21 cellular contexts compared by ENCODE assay signal in the genomic region with DNA sequence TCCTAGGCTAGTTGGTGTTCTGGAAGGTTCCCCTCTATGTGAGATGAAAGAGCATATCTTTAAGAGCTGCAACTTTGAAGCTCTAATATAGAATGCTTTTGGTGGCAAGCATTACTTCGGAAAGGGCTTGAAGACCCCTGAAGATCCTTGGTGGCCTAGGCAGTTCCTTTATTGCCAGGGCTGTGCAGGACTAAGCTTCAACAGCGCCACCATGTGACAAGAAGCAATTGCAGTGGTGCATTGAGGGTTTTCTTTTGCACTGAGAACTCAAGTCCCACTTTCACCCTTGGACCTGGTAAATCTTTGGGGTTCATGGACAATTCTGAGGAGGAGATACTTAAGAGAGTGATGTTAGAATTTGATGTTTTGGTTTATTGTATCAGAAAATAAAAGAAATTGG.
A peak's percentile ranks its signal among the peaks of the same experiment; 100 is the strongest.
DNase-seq lines count a peak whose midpoint lies in the region; ATAC-seq, FAIRE-seq and TF ChIP-seq lines count a peak whose summit lies in the region.
"Had no signal": no experiment of that assay in that cellular context is flagged by ENCODE, and none has a peak within 500 bp of the region (broad histone marks: within the 10 kb centered on the region; RNA-seq: fewer than 3 reads in every experiment).

No MANE protein-coding gene starts in this region.

- POLR2A ChIA-PET in A673 (lab: Charles Lee; ENCODE audit: low non-redundant PET) = no interaction called here
- POLR2A ChIA-PET in OCI-LY7 (lab: Charles Lee) = interaction anchor here (0.6 kb wide), 1 partner anchor 21 kb away, joined by 3 read pairs; no protein-coding TSS in a partner anchor

- H3K4me1 ChIP-seq in A673 (ENCODE audit: insufficient read depth, low read length, poor library complexity, severe bottlenecking) (no peaks in the 10 kb centered on the region), GM23338 (ENCODE audit: insufficient read depth) (no peaks in the 10 kb centered on the region), OCI-LY7 (ENCODE audit: insufficient read depth, low read length, poor library complexity, severe bottlenecking) (no peaks in the 10 kb centered on the region), endodermal cell (ENCODE audit: control insufficient read depth, insufficient read depth, low read length) (no peaks in the 10 kb centered on the region), esophagus squamous epithelium (peaks cover 0 to 3% (median 0%) of the 10 kb centered on the region in 3 donors)
- H3K4me1 ChIP-seq: testis had no signal

- H3K4me2 ChIP-seq in GM23338 = no peak overlapping the region
- no peak overlapping the region for H3K4me2 ChIP-seq in OCI-LY7 (ENCODE audit: low read length)

- H3K79me2 ChIP-seq in GM23338 (replicated peaks; ENCODE audit: insufficient read depth) (no peaks in the 10 kb centered on the region), OCI-LY7 (ENCODE audit: insufficient read depth, low read depth, low read length) (no peaks in the 10 kb centered on the region)

- H3K36me3 Mint-ChIP-seq in GM23338 (ENCODE audit: low read depth) (peaks cover 11% of the 10 kb centered on the region; the same call in 1 of the 3 replicates), endodermal cell (ENCODE audit: low read depth) (no peaks in the 10 kb centered on the region)
- H3K36me3 Mint-ChIP-seq in activated naive CD8-positive, alpha-beta T cell treated with anti-CD3 and anti-CD28 coated beads for 36 hours = no peaks in the 10 kb centered on the region
- H3K36me3 Mint-ChIP-seq: CD8-positive, alpha-beta memory T cell; stimulated activated memory B cell treated with anti-CD40 and anti-IgM and Interleukin-4, amounts not matched to agents 10 μg/mL and 1 μg/mL and 100 μg/mL, for 72 hours had no signal

- H3K9me3 ChIP-seq in A673 (ENCODE audit: low read depth, low read length, poor library complexity, severe bottlenecking) = no peaks in the 10 kb centered on the region
- H3K9me3 ChIP-seq in OCI-LY7 (ENCODE audit: low read length) = 0 out of 2 replicates have a peak, but pooled peaks cover 4% of the 10 kb centered on the region
- no peaks in the 10 kb centered on the region for H3K9me3 ChIP-seq in endodermal cell (ENCODE audit: control insufficient read depth, low read length)
- peaks cover 0 to 17% (median 5%) of the 10 kb centered on the region in 3 donors for H3K9me3 ChIP-seq in esophagus squamous epithelium
- H3K9me3 ChIP-seq: SJSA1, testis had no signal

- BruUV-seq in A673 (replicated peaks; lab: Mats Ljungman, UMichigan) = no TSS peak
- no TSS peak for BruUV-seq in OCI-LY7 (replicated peaks; lab: Mats Ljungman, UMichigan)

- intact Hi-C loops in A673 (cut with micrococcal nuclease; ENCODE audit: unreplicated experiment) (loop anchor here (1.0 kb wide), 1 partner anchor 15 kb away; no protein-coding TSS in a partner anchor), OCI-LY7 (cut with micrococcal nuclease; ENCODE audit: unreplicated experiment) (no loop called here), cardiac septum (cut with DNase I) (no loop called here), esophagus squamous epithelium (cut with DNase I) (no loop called here)

- H3K9ac ChIP-seq in endodermal cell (ENCODE audit: extremely low read depth, low read length, poor library complexity, severe bottlenecking) = no peak overlapping the region

- H3K27ac ChIP-seq in A673 (ENCODE audit: low read depth, low read length, poor library complexity, severe bottlenecking) (no peak overlapping the region), GM23338 (ENCODE audit: low read depth) (no peak overlapping the region), OCI-LY7 (ENCODE audit: low read depth, low read length, poor library complexity, severe bottlenecking) (no peak overlapping the region), endodermal cell (ENCODE audit: low read depth, low read length) (no peak overlapping the region), esophagus squamous epithelium (no peak overlapping the region)
- H3K27ac ChIP-seq: esophagus muscularis mucosa, SJSA1, testis had no signal

- H3K4me3 Mint-ChIP-seq in GM23338 = no peak overlapping the region
- H3K4me3 Mint-ChIP-seq in endodermal cell = no peak overlapping the region
- H3K4me3 Mint-ChIP-seq in activated naive CD8-positive, alpha-beta T cell treated with anti-CD3 and anti-CD28 coated beads for 36 hours = no peak overlapping the region
- H3K4me3 Mint-ChIP-seq: CD8-positive, alpha-beta memory T cell; stimulated activated memory B cell treated with anti-CD40 and anti-IgM and Interleukin-4, amounts not matched to agents 10 μg/mL and 1 μg/mL and 100 μg/mL, for 72 hours had no signal

- H3K4me1 Mint-ChIP-seq in GM23338 (no peaks in the 10 kb centered on the region), endodermal cell (no peaks in the 10 kb centered on the region)
- no peaks in the 10 kb centered on the region for H3K4me1 Mint-ChIP-seq in activated naive CD8-positive, alpha-beta T cell treated with anti-CD3 and anti-CD28 coated beads for 36 hours
- H3K4me1 Mint-ChIP-seq: CD8-positive, alpha-beta memory T cell; stimulated activated memory B cell treated with anti-CD40 and anti-IgM and Interleukin-4, amounts not matched to agents 10 μg/mL and 1 μg/mL and 100 μg/mL, for 72 hours had no signal

- H2AFZ ChIP-seq in GM23338 (no peak overlapping the region), OCI-LY7 (ENCODE audit: low read length) (no peak overlapping the region)

- no peak for DNase-seq in A673 (ENCODE audit: low spot score)
- peak; percentile 35 for DNase-seq in GM23338 (ENCODE audit: low spot score)
- peak; percentile 4 for DNase-seq in OCI-LY7 (ENCODE audit: low spot score)
- DNase-seq in endodermal cell = no peak
- no peak for DNase-seq in cardiac septum (ENCODE audit: low spot score)
- no peak for DNase-seq in esophagus squamous epithelium (lab: John Stamatoyannopoulos, UW)
- no peak for DNase-seq in RCC 7860 (ENCODE audit: low spot score)
- DNase-seq in activated naive CD8-positive, alpha-beta T cell treated with anti-CD3 and anti-CD28 coated beads for 36 hours = no peak
- DNase-seq: activated CD4-positive, CD25-positive, alpha-beta regulatory T cell treated with anti-CD3 and anti-CD28 coated beads, Interleukin-2, amount 50 U/mL, for 72 hours; caudate nucleus; CD8-positive, alpha-beta memory T cell; left ventricle myocardium superior; NCI-H1092 treated with DMSO at 0.1 percent for 48 hours; NCI-H2081 treated with DMSO at 0.1 percent for 48 hours; NCI-H510A; right cardiac atrium; T-helper 9 cell; testis had no signal

- FAIRE-seq in RCC 7860 (lab: Jason Lieb, UNC) = no peak

- H3K27ac Mint-ChIP-seq in GM23338 = no peak overlapping the region
- H3K27ac Mint-ChIP-seq in endodermal cell = no peak overlapping the region
- H3K27ac Mint-ChIP-seq in activated naive CD8-positive, alpha-beta T cell treated with anti-CD3 and anti-CD28 coated beads for 36 hours = no peak overlapping the region
- H3K27ac Mint-ChIP-seq: CD8-positive, alpha-beta memory T cell; stimulated activated memory B cell treated with anti-CD40 and anti-IgM and Interleukin-4, amounts not matched to agents 10 μg/mL and 1 μg/mL and 100 μg/mL, for 72 hours had no signal

- H3K9me3 Mint-ChIP-seq in GM23338 (peaks cover 28% of the 10 kb centered on the region), endodermal cell (peaks cover 20% of the 10 kb centered on the region)
- H3K9me3 Mint-ChIP-seq in activated naive CD8-positive, alpha-beta T cell treated with anti-CD3 and anti-CD28 coated beads for 36 hours = peaks cover 7% of the 10 kb centered on the region

- no peaks in the 10 kb centered on the region for H3F3A ChIP-seq in GM23338 (replicated peaks; ENCODE audit: low read depth)

- no peaks in the 10 kb centered on the region for H3K27me3 ChIP-seq in A673 (replicated peaks; ENCODE audit: insufficient read depth, low read depth, low read length, poor library complexity)
- no peaks in the 10 kb centered on the region for H3K27me3 ChIP-seq in GM23338 (ENCODE audit: insufficient read depth)
- H3K27me3 ChIP-seq in endodermal cell (ENCODE audit: control insufficient read depth, insufficient read depth, low read length, poor library complexity, severe bottlenecking) = no peaks in the 10 kb centered on the region
- H3K27me3 ChIP-seq in esophagus squamous epithelium = no peaks in the 10 kb centered on the region
- H3K27me3 ChIP-seq: esophagus muscularis mucosa, SJSA1, testis had no signal

- CTCF ChIA-PET in A673 (lab: Charles Lee) = no interaction called here
- CTCF ChIA-PET in OCI-LY7 (lab: Charles Lee; ENCODE audit: unreplicated experiment) = no interaction called here

- H4K20me1 ChIP-seq in GM23338 (replicated peaks; ENCODE audit: insufficient read depth) = no peaks in the 10 kb centered on the region; the same call in 1 of the 2 replicates
- no peaks in the 10 kb centered on the region for H4K20me1 ChIP-seq in OCI-LY7 (ENCODE audit: insufficient read depth, low read length)

- peaks cover 9% of the 10 kb centered on the region for H3K27me3 Mint-ChIP-seq in GM23338 (ENCODE audit: insufficient read depth, low read depth, poor library complexity)
- no peaks in the 10 kb centered on the region for H3K27me3 Mint-ChIP-seq in endodermal cell (ENCODE audit: insufficient read depth)
- H3K27me3 Mint-ChIP-seq in activated naive CD8-positive, alpha-beta T cell treated with anti-CD3 and anti-CD28 coated beads for 36 hours = peaks cover 3% of the 10 kb centered on the region

- H3K4me3 ChIP-seq in A673 (ENCODE audit: low read depth, low read length, poor library complexity, severe bottlenecking) (no peak overlapping the region), GM23338 (no peak overlapping the region), OCI-LY7 (ENCODE audit: low read depth, low read length, poor library complexity, severe bottlenecking) (no peak overlapping the region), endodermal cell (ENCODE audit: low read length) (no peak overlapping the region), esophagus squamous epithelium (no peak overlapping the region)
- H3K4me3 ChIP-seq: esophagus muscularis mucosa, SJSA1, testis had no signal

- TF ChIP-seq POLR2A in esophagus squamous epithelium (IDR thresholded peaks at IDR 0.05) = no peak

- 83 to 95% methylated on average over 2 of the region's 2 CpGs for WGBS in endodermal cell (ENCODE audit: insufficient coverage in 1 of 2, insufficient read length in 1 of 2), 2 experiments
- 89 to 91% methylated on average over 1 to 2 of the region's 2 CpGs for WGBS in esophagus squamous epithelium, 2 donors

- no peak for ATAC-seq in GM23338
- ATAC-seq: left ventricle myocardium superior; right cardiac atrium; stimulated activated memory B cell treated with anti-CD40 and anti-IgM and Interleukin-4, amounts not matched to agents 10 μg/mL and 1 μg/mL and 100 μg/mL, for 72 hours had no signal

- H3K9me2 ChIP-seq in GM23338 (ENCODE audit: insufficient read depth) (no peaks in the 10 kb centered on the region), OCI-LY7 (ENCODE audit: insufficient read depth, low read length) (no peaks in the 10 kb centered on the region)

- H3K36me3 ChIP-seq in A673 (ENCODE audit: insufficient read depth, low read length, poor library complexity, severe bottlenecking) (no peaks in the 10 kb centered on the region), GM23338 (ENCODE audit: insufficient read depth) (no peaks in the 10 kb centered on the region), OCI-LY7 (ENCODE audit: insufficient read depth, low read length) (no peaks in the 10 kb centered on the region), endodermal cell (ENCODE audit: control insufficient read depth, insufficient read depth, low read length) (no peaks in the 10 kb centered on the region), esophagus squamous epithelium (no peaks in the 10 kb centered on the region)
- H3K36me3 ChIP-seq: esophagus muscularis mucosa, SJSA1 had no signal

- TF ChIP-seq CTCF in A673 (conservative IDR thresholded peaks at IDR 0.05; ENCODE audit: low read depth, low read length) (0 out of 2 replicates have a peak, but pooled peaks have one; percentile 24), GM23338 (conservative IDR thresholded peaks at IDR 0.05; ENCODE audit: low read depth in 2 of 2) (peak; percentile 54 to 61), OCI-LY7 (conservative IDR thresholded peaks at IDR 0.05; ENCODE audit: low read length) (peak; percentile 55), endodermal cell (conservative IDR thresholded peaks at IDR 0.05) (peak; percentile 49), esophagus squamous epithelium (IDR thresholded peaks at IDR 0.05) (no peak)

Comparison
In these comparisons a context has a peak if more than half of its experiments do, and no peak if none do; other contexts are left out.
1. DNase-seq: peak in GM23338 (single experiment) and OCI-LY7 (single experiment); none in A673 (single experiment), endodermal cell (single experiment), cardiac septum (single experiment), esophagus squamous epithelium (single experiment), RCC 7860 (single experiment) and activated naive CD8-positive, alpha-beta T cell treated with anti-CD3 and anti-CD28 coated beads for 36 hours (single experiment).
2. CTCF ChIP-seq: peak in A673 (single experiment), GM23338 (2 of 2), OCI-LY7 (single experiment) and endodermal cell (single experiment); none in esophagus squamous epithelium (0 of 6).